9 cellular contexts compared by ENCODE assay signal in the genomic region with DNA sequence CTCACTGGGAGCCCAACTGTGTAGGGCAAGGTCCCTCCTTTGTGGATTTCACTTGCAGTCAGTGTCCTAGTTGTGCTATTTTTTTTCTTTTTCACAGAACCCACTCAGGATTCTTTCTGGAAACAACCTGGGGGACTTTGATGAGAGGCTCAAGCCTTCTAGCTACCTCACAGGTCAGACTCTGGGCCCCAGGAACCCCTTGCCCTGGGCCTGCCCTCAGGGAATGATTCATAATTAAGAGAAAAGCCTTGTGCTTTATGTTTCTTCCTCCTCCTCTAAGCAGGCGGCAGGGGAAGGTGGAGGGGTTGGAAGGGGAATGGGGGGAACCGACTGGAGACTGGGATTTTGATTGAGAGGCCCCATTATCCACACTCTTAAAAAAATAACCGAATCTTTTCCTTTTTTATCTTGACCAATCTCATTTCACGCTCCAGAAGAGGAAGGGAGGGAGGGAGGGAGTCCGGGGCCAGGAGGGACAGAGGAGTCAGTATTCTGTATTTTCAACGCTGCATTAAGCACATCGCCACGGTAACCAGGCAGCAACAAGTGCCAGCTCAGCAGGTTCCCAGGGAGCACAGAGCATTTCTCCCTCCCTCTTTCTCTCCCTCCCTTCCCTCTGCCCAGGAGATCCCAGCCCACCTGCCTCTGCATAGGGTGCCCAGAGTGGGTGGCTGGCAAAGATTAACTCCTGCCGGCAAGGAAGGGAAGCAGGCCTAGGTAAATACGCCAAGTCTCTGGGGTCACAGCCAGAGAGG. TPM values are rescaled to one million over a fixed set of nuclear protein-coding genes. Genes with fewer than 3 reads are reported as not detected.
A peak's percentile ranks its signal among the peaks of the same experiment; 100 is the strongest.
DNase-seq lines count a peak whose midpoint lies in the region; ATAC-seq, FAIRE-seq and TF ChIP-seq lines count a peak whose summit lies in the region.
"Had no signal": no experiment of that assay in that cellular context is flagged by ENCODE, and none has a peak within 500 bp of the region (broad histone marks: within the 10 kb centered on the region; RNA-seq: fewer than 3 reads in every experiment).

No MANE protein-coding gene starts in this region.

- peak; percentile 60 for ATAC-seq in HepG2
- ATAC-seq in GM21619 (IDR thresholded peaks at IDR 0.05; ENCODE audit: unreplicated experiment) = no peak

- in situ Hi-C loops in Caki2 (cut with HindIII; ENCODE audit: low pct_unique_long_range_greater_than_20kb, low sequenced_read_pairs) = no loop called here
- in situ Hi-C loops in HepG2 (cut with HindIII; ENCODE audit: extremely low pct_ligation_motif_present, low pct_unique_long_range_greater_than_20kb) = no loop called here

- peak overlapping the region; percentile 27; the same call in 1 of the 2 replicates for H3K9ac ChIP-seq in HepG2 (ENCODE audit: insufficient read depth, low read depth, low read length)

- no peaks in the 10 kb centered on the region for H4K20me1 ChIP-seq in HepG2 (ENCODE audit: insufficient read depth, low read length)

- FAIRE-seq in HepG2 (lab: Jason Lieb, UNC) = no peak

- TF ChIP-seq EP300 in HepG2 (IDR thresholded peaks at IDR 0.05; ENCODE audit: low read depth in 2 of 2, low read length in 2 of 2) (no peak), HepG2 (CRISPR knock-in tag; IDR thresholded peaks at IDR 0.05; ENCODE audit: borderline replicate concordance) (no peak)

- 0 out of 5 replicates have a peak, but pooled peaks cover 0 to 5% of the 10 kb centered on the region in 2 experiments for H3K27me3 ChIP-seq in HepG2 (ENCODE audit: control insufficient read depth in 1 of 2, insufficient read depth in 2 of 2, low read length in 2 of 2)

- intact Hi-C loops in HepG2 (cut with micrococcal nuclease; ENCODE audit: unreplicated experiment) = no loop called here

- TF ChIP-seq POLR2A in HepG2 (IDR thresholded peaks at IDR 0.05; ENCODE audit: insufficient read depth in 1 of 2, low read depth in 2 of 2, low read length in 2 of 2) = no peak

- TF ChIP-seq CTCF in HepG2 (CRISPR knock-in tag; IDR thresholded peaks at IDR 0.05) = no peak

- CTCF ChIA-PET in HepG2 (lab: Yijun Ruan, JAX; ENCODE audit: low intra/inter-chr PET ratio, low total read pairs) = no interaction called here

- H3K79me2 ChIP-seq in HepG2 (ENCODE audit: insufficient read depth, low read length) = no peaks in the 10 kb centered on the region

- WGBS in HepG2 (ENCODE audit: low lambda C conversion rate) = 5% methylated on average over 10 of the region's 10 CpGs

- H2AFZ ChIP-seq in HepG2 (ENCODE audit: low read length) = no peak overlapping the region

- H3K36me3 ChIP-seq in HepG2 (replicated peaks in 1 of 2; ENCODE audit: control insufficient read depth in 1 of 2, insufficient read depth in 2 of 2, low read length in 2 of 2) = no peaks in the 10 kb centered on the region

- no peaks in the 10 kb centered on the region for H3K9me3 ChIP-seq in HepG2 (ENCODE audit: low read length)

- peak overlapping the region; percentile 37 for H3K4me2 ChIP-seq in HepG2 (ENCODE audit: low read depth, low read length)

- H3K27ac ChIP-seq in HepG2 (ENCODE audit: extremely low read length, insufficient read depth, low read length) = no peak overlapping the region

- peaks cover 55% of the 10 kb centered on the region for H3K4me1 ChIP-seq in HepG2 (ENCODE audit: insufficient read depth, low read length)

- DNase-seq in Caki2 (ENCODE audit: low read depth) (peak; percentile 100), NCI-H2029 treated with DMSO at 0.1 percent for 48 hours (lab: John Stamatoyannopoulos, UW) (peak; percentile 7), astrocyte of the hippocampus (ENCODE audit: low read depth, low spot score) (peak; percentile 94), HepG2 (ENCODE audit: low spot score) (no peak), HuH-7 (ENCODE audit: low spot score) (no peak), OCI-M1 (lab: John Stamatoyannopoulos, UW) (no peak)
- DNase-seq in activated T-cell treated with anti-CD3 and anti-CD28 coated beads, Interleukin-2, amount 50 U/mL, for 48 hours = no peak
- DNase-seq: NCI-H1930 had no signal

- no peak for TF ChIP-seq RAD21 in HepG2 (CRISPR knock-in tag; IDR thresholded peaks at IDR 0.05)

- POLR2A ChIA-PET in HepG2 (lab: Yijun Ruan, JAX) = interaction anchor here (0.8 kb wide), 1 partner anchor 8 kb away, joined by 3 read pairs; no protein-coding TSS in a partner anchor

- peak overlapping the region in 1 of 3 experiments; percentile 17; a peak in 1 of 6 replicates for H3K4me3 ChIP-seq in HepG2 (replicated peaks in 1 of 3; ENCODE audit: insufficient read depth in 1 of 3, low read depth in 2 of 3, low read length in 3 of 3)

- BruUV-seq in HepG2 (replicated peaks; lab: Mats Ljungman, UMichigan) = no TSS peak

TF ChIP-seq in HepG2, 621 proteins besides CTCF, POLR2A, EP300 and RAD21 (continues in another document):
- TF ChIP-seq RFX5 (IDR thresholded peaks at IDR 0.05; ENCODE audit: low read depth, low read length) (0 out of 2 replicates have a peak, but pooled peaks have one; percentile 35), ZFP62 (CRISPR knock-in tag; IDR thresholded peaks at IDR 0.05) (no peak), ZNF598 (CRISPR knock-in tag; IDR thresholded peaks at IDR 0.05; ENCODE audit: borderline replicate concordance) (no peak), CBX1 (IDR thresholded peaks at IDR 0.05; ENCODE audit: low read depth) (no peak), RXRA (CRISPR knock-in tag; IDR thresholded peaks at IDR 0.05) (0 out of 2 replicates have a peak, but pooled peaks have one; percentile 18), ZNF235 (CRISPR knock-in tag; IDR thresholded peaks at IDR 0.05; ENCODE audit: borderline replicate concordance) (no peak), MAFK (conservative IDR thresholded peaks at IDR 0.05 in 1 of 2, IDR thresholded peaks at IDR 0.05 in 1 of 2; ENCODE audit: low read length in 2 of 2) (peak; percentile 92 to 96)

RNA-seq across cellular contexts. Expression of gene PSD4, which starts 51.9 kb away (rescaled TPM):
- total RNA-seq in Caki2 (2014; rRNA removed; shearing (Covaris generic); ENCODE audit: low replicate concordance) = 27.0 and 53.8 TPM in 2 replicates
- 8.6 and 9.4 TPM in 2 replicates for total RNA-seq in HepG2 (2016; rRNA removed; fragmentation: Illumina TruSeq; extraction: Trizol)
- 1.8 and 2.1 TPM in 2 replicates for total RNA-seq in HepG2 (2016; cell fraction: cytosol; rRNA removed; fragmentation: Illumina TruSeq; extraction: Trizol; ENCODE audit: low read depth)
- total RNA-seq in HepG2 (2016; cell fraction: insoluble cytoplasmic fraction; rRNA removed; fragmentation: Illumina TruSeq; extraction: Trizol) = 6.4 and 9.6 TPM in 2 replicates
- total RNA-seq in HepG2 (2016; cell fraction: membrane; rRNA removed; fragmentation: Illumina TruSeq; extraction: Trizol) = 4.3 and 5.2 TPM in 2 replicates
- total RNA-seq in HepG2 (2016; cell fraction: nucleus; rRNA removed; fragmentation: Illumina TruSeq; extraction: Trizol) = 10.2 and 10.4 TPM in 2 replicates
- polyA plus RNA-seq in HepG2 (2011; rRNA removed) = 5.8 and 9.1 TPM in 2 replicates
- 4.3 and 4.7 TPM in 2 replicates for polyA plus RNA-seq in HepG2 (2011; cell fraction: cytosol; rRNA removed)
- 34.6 and 36.0 TPM in 2 replicates for polyA plus RNA-seq in HepG2 (2011; cell fraction: nucleus; rRNA removed)
- polyA plus RNA-seq in HepG2 (2012) = 9.7 and 12.9 TPM in 2 replicates
- polyA plus RNA-seq in HepG2 (2016; cell fraction: cytosol; fragmentation: Illumina TruSeq; extraction: Trizol; ENCODE audit: low read depth) = 1.3 TPM in 2 replicates
- polyA plus RNA-seq in HepG2 (2016; cell fraction: insoluble cytoplasmic fraction; fragmentation: Illumina TruSeq; extraction: Trizol; ENCODE audit: low read depth) = 4.3 and 6.8 TPM in 2 replicates
- polyA plus RNA-seq in HepG2 (2016; cell fraction: membrane; fragmentation: Illumina TruSeq; extraction: Trizol; ENCODE audit: low read depth) = 3.3 TPM in 2 replicates
- 14.7 and 15.0 TPM in 2 replicates for polyA plus RNA-seq in HepG2 (2016; cell fraction: nucleus; fragmentation: Illumina TruSeq; extraction: Trizol; ENCODE audit: insufficient read depth, low read depth)
- 3.6 and 13.9 TPM in 2 replicates for polyA minus RNA-seq in HepG2 (2011; rRNA and poly(A)+ RNA removed; ENCODE audit: low replicate concordance)
- 5.2 and 5.3 TPM in 2 replicates for polyA minus RNA-seq in HepG2 (2011; cell fraction: cytosol; rRNA and poly(A)+ RNA removed)
- polyA minus RNA-seq in HepG2 (2011; cell fraction: nucleus; rRNA and poly(A)+ RNA removed) = 11.6 and 16.2 TPM in 2 replicates

RNA-seq across cellular contexts. Expression of gene PAX8, which starts 53.0 kb away (rescaled TPM):
- 50.7 and 89.7 TPM in 2 replicates for total RNA-seq in Caki2 (2014; rRNA removed; shearing (Covaris generic); ENCODE audit: low replicate concordance)
- 1.3 and 1.5 TPM in 2 replicates for total RNA-seq in HepG2 (2016; rRNA removed; fragmentation: Illumina TruSeq; extraction: Trizol)
- total RNA-seq in HepG2 (2016; cell fraction: cytosol; rRNA removed; fragmentation: Illumina TruSeq; extraction: Trizol; ENCODE audit: low read depth) = 0.79 and 0.91 TPM in 2 replicates
- 1.4 and 1.5 TPM in 2 replicates for total RNA-seq in HepG2 (2016; cell fraction: insoluble cytoplasmic fraction; rRNA removed; fragmentation: Illumina TruSeq; extraction: Trizol)
- total RNA-seq in HepG2 (2016; cell fraction: membrane; rRNA removed; fragmentation: Illumina TruSeq; extraction: Trizol) = 1.9 and 2.0 TPM in 2 replicates
- total RNA-seq in HepG2 (2016; cell fraction: nucleus; rRNA removed; fragmentation: Illumina TruSeq; extraction: Trizol) = 0.88 and 0.90 TPM in 2 replicates
- polyA plus RNA-seq in HepG2 (2011; rRNA removed) = 8.1 and 8.8 TPM in 2 replicates
- polyA plus RNA-seq in HepG2 (2011; cell fraction: cytosol; rRNA removed) = 3.2 and 4.3 TPM in 2 replicates
- polyA plus RNA-seq in HepG2 (2011; cell fraction: nucleus; rRNA removed) = 2.5 and 2.8 TPM in 2 replicates
- 5.3 and 8.3 TPM in 2 replicates for polyA plus RNA-seq in HepG2 (2012)
- polyA plus RNA-seq in HepG2 (2016; cell fraction: cytosol; fragmentation: Illumina TruSeq; extraction: Trizol; ENCODE audit: low read depth) = 1.0 and 1.2 TPM in 2 replicates
- polyA plus RNA-seq in HepG2 (2016; cell fraction: insoluble cytoplasmic fraction; fragmentation: Illumina TruSeq; extraction: Trizol; ENCODE audit: low read depth) = 3.8 and 4.0 TPM in 2 replicates
- 2.8 TPM in 2 replicates for polyA plus RNA-seq in HepG2 (2016; cell fraction: membrane; fragmentation: Illumina TruSeq; extraction: Trizol; ENCODE audit: low read depth)
- 2.5 and 3.1 TPM in 2 replicates for polyA plus RNA-seq in HepG2 (2016; cell fraction: nucleus; fragmentation: Illumina TruSeq; extraction: Trizol; ENCODE audit: insufficient read depth, low read depth)
- polyA minus RNA-seq in HepG2 (2011; rRNA and poly(A)+ RNA removed; ENCODE audit: low replicate concordance) = 1.1 and 5.5 TPM in 2 replicates
- polyA minus RNA-seq in HepG2 (2011; cell fraction: cytosol; rRNA and poly(A)+ RNA removed) = 2.4 and 3.0 TPM in 2 replicates
- 3.7 and 3.9 TPM in 2 replicates for polyA minus RNA-seq in HepG2 (2011; cell fraction: nucleus; rRNA and poly(A)+ RNA removed)

Comparison
In these comparisons a context has a peak if more than half of its experiments do, and no peak if none do; other contexts are left out.
1. DNase-seq: peak in Caki2 (single experiment), NCI-H2029 treated with DMSO at 0.1 percent for 48 hours (single experiment) and astrocyte of the hippocampus (single experiment); none in HepG2 (single experiment), HuH-7 (single experiment), OCI-M1 (single experiment) and activated T-cell treated with anti-CD3 and anti-CD28 coated beads, Interleukin-2, amount 50 U/mL, for 48 hours (0 of 2).
2. RNA of gene PAX8, which starts 53.0 kb away (total RNA-seq): 50.7 to 89.7 TPM in Caki2; 0.79 to 2.0 TPM in HepG2; every median in the first group is over 10 times any median in the second.